Comparison of ENCODE assay signal across 18 cellular contexts in the genomic region with DNA sequence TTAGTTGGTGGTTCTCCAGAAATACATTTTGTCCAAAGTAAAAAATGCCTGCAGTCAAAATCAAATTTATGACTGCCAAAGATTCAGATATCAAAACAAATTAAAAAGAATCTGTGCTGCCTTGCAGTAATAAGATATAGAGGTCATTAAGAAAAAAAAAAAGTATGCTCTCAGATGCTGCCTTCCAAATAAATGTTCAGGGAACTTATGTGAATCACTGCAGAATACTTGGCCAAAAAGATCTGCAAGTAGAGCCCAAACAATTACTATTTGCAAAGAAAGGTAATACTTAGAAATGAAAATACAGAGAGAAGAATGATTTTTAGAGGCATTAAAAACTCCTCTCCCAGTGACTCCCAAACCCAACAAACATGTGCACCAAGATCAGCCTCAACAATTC. TPM values are rescaled to one million over a fixed set of nuclear protein-coding genes. Genes with fewer than 3 reads are reported as not detected.
DNase-seq lines count a peak whose midpoint lies in the region; ATAC-seq and TF ChIP-seq lines count a peak whose summit lies in the region.
"Had no signal": no experiment of that assay in that cellular context is flagged by ENCODE, and none has a peak within 500 bp of the region (broad histone marks: within the 10 kb centered on the region; RNA-seq: fewer than 3 reads in every experiment).

No MANE protein-coding gene starts in this region.

- POLR2A ChIA-PET in SK-N-SH (lab: Yijun Ruan, JAX): no interaction called here
- POLR2A ChIA-PET in activated CD4-positive, alpha-beta T cell treated with anti-CD3 and anti-CD28 coated beads for 36 hours (lab: Charles Lee): no interaction called here

- no peak overlapping the region for H3K4me2 ChIP-seq in SK-N-SH
- H3K4me2 ChIP-seq: BLaER1 had no signal

- peaks cover 22% of the 10 kb centered on the region; the same call in 1 of the 2 replicates for H3K79me2 ChIP-seq in SK-N-SH (ENCODE audit: insufficient read depth)

- no peak for DNase-seq in SK-N-SH
- no peak for DNase-seq in central memory CD8-positive, alpha-beta T cell (ENCODE audit: low spot score in 2 of 2)
- no peak for DNase-seq in COLO829 (ENCODE audit: low spot score)
- DNase-seq in activated CD4-positive, alpha-beta T cell treated with anti-CD3 and anti-CD28 coated beads for 36 hours: no peak
- DNase-seq in upper lobe of left lung: no peak
- DNase-seq: 8988T; Calu3; CD4-positive, alpha-beta memory T cell; DMS79 treated with DMSO at 0.1 percent for 48 hours; GF-D8; GOT3; H7 had no signal

- no peak for TF ChIP-seq RAD21 in SK-N-SH (IDR thresholded peaks at IDR 0.05; ENCODE audit: low read length)

- H3K36me3 ChIP-seq in SK-N-SH (replicated peaks in 1 of 2; ENCODE audit: control insufficient read depth in 1 of 2, insufficient read depth in 2 of 2, low read length in 1 of 2): peaks cover 0 to 5% of the 10 kb centered on the region in 2 experiments
- no peaks in the 10 kb centered on the region for H3K36me3 ChIP-seq in upper lobe of left lung

- H3K27ac ChIP-seq in 22Rv1 (peak overlapping the region; percentile 57), SK-N-SH (ENCODE audit: low read depth in 2 of 2, low read length in 1 of 2) (peak overlapping the region; percentile 26 to 53; a peak in 2 of 4 replicates), upper lobe of left lung (no peak overlapping the region)
- H3K27ac ChIP-seq: BLaER1, HL-60 had no signal

- H3K4me3 Mint-ChIP-seq in central memory CD8-positive, alpha-beta T cell: no peak overlapping the region
- no peak overlapping the region for H3K4me3 Mint-ChIP-seq in nephron
- H3K4me3 Mint-ChIP-seq in activated CD4-positive, alpha-beta T cell treated with anti-CD3 and anti-CD28 coated beads for 36 hours: no peak overlapping the region
- H3K4me3 Mint-ChIP-seq: CD14-positive monocyte; CD4-positive, alpha-beta memory T cell had no signal

- no peak overlapping the region for H2AFZ ChIP-seq in SK-N-SH (ENCODE audit: low read depth)

- H3K4me1 ChIP-seq in SK-N-SH (ENCODE audit: control insufficient read depth in 1 of 2, insufficient read depth in 2 of 2, low read depth in 1 of 2, low read length in 1 of 2) (peaks cover 5 to 16% of the 10 kb centered on the region in 2 experiments; a peak in 3 of 4 replicates), upper lobe of left lung (no peaks in the 10 kb centered on the region)
- H3K4me1 ChIP-seq: BLaER1 had no signal

- no peak overlapping the region for H3K4me3 ChIP-seq in SK-N-SH (ENCODE audit: low read depth in 2 of 2, low read length in 1 of 2)
- no peak overlapping the region for H3K4me3 ChIP-seq in upper lobe of left lung
- H3K4me3 ChIP-seq: BLaER1 had no signal

- H3K9ac ChIP-seq in SK-N-SH: no peak overlapping the region
- H3K9ac ChIP-seq: BLaER1 had no signal

- H3K27me3 ChIP-seq in SK-N-SH (ENCODE audit: insufficient read depth): no peaks in the 10 kb centered on the region
- no peaks in the 10 kb centered on the region for H3K27me3 ChIP-seq in upper lobe of left lung
- H3K27me3 ChIP-seq: BLaER1 had no signal

- H3F3A ChIP-seq in SK-N-SH (replicated peaks; ENCODE audit: insufficient read depth): peaks cover 15% of the 10 kb centered on the region

- no peaks in the 10 kb centered on the region for H3K9me3 ChIP-seq in SK-N-SH
- no peaks in the 10 kb centered on the region for H3K9me3 ChIP-seq in upper lobe of left lung

- intact Hi-C loops in activated CD4-positive, alpha-beta T cell treated with anti-CD3 and anti-CD28 coated beads for 36 hours (cut with DNase I, micrococcal nuclease): loop anchor here (2.0 to 10.0 kb wide), 3 partner anchors 63 to 483 kb away; no protein-coding TSS in a partner anchor

- TF ChIP-seq EP300 in SK-N-SH (IDR thresholded peaks at IDR 0.05; ENCODE audit: borderline replicate concordance in 1 of 2, low read depth in 1 of 2, low read length in 1 of 2): no peak; a peak in 1 of 4 replicates
- no peak for TF ChIP-seq EP300 in upper lobe of left lung (IDR thresholded peaks at IDR 0.05)

- CTCF ChIA-PET in SK-N-SH (lab: Yijun Ruan, JAX): interaction anchor here (1.1 to 1.2 kb wide), 2 partner anchors 8 to 13 kb away, joined by 5 to 13 read pairs; no protein-coding TSS in a partner anchor
- CTCF ChIA-PET in activated CD4-positive, alpha-beta T cell treated with anti-CD3 and anti-CD28 coated beads for 36 hours (lab: Charles Lee): interaction anchor here (1.8 kb wide), 1 partner anchor 169 kb away, joined by 3 read pairs; no protein-coding TSS in a partner anchor

- peak overlapping the region; percentile 16 for H3K27ac Mint-ChIP-seq in central memory CD8-positive, alpha-beta T cell (ENCODE audit: low read depth)
- peak overlapping the region in 2 of 3 experiments; percentile 2 to 68 for H3K27ac Mint-ChIP-seq in nephron
- no peak overlapping the region for H3K27ac Mint-ChIP-seq in activated CD4-positive, alpha-beta T cell treated with anti-CD3 and anti-CD28 coated beads for 36 hours
- H3K27ac Mint-ChIP-seq: CD14-positive monocyte had no signal

- ATAC-seq in central memory CD8-positive, alpha-beta T cell (replicated peaks; ENCODE audit: extremely low read depth, poor library complexity, severe bottlenecking): no peak
- no peak for ATAC-seq in activated CD4-positive, alpha-beta T cell treated with anti-CD3 and anti-CD28 coated beads for 36 hours
- ATAC-seq in upper lobe of left lung (ENCODE audit: low FRiP score in 2 of 2): no peak
- ATAC-seq: HCT116 had no signal

- peaks cover 3% of the 10 kb centered on the region for H3K36me3 Mint-ChIP-seq in central memory CD8-positive, alpha-beta T cell (ENCODE audit: insufficient read depth)
- peaks cover 30% of the 10 kb centered on the region for H3K36me3 Mint-ChIP-seq in nephron (ENCODE audit: low read depth)
- peaks cover 16% of the 10 kb centered on the region for H3K36me3 Mint-ChIP-seq in activated CD4-positive, alpha-beta T cell treated with anti-CD3 and anti-CD28 coated beads for 36 hours (ENCODE audit: low read depth)

- TF ChIP-seq CTCF in 22Rv1 (IDR thresholded peaks at IDR 0.05): no peak
- TF ChIP-seq CTCF in SK-N-SH (IDR thresholded peaks at IDR 0.05): no peak
- TF ChIP-seq CTCF in nephron (IDR thresholded peaks at IDR 0.05; ENCODE audit: unreplicated experiment in 3 of 3): no peak
- TF ChIP-seq CTCF in upper lobe of left lung (IDR thresholded peaks at IDR 0.05): no peak

- no peaks in the 10 kb centered on the region for H3K9me3 Mint-ChIP-seq in central memory CD8-positive, alpha-beta T cell
- peaks cover 4% of the 10 kb centered on the region for H3K9me3 Mint-ChIP-seq in nephron
- H3K9me3 Mint-ChIP-seq in activated CD4-positive, alpha-beta T cell treated with anti-CD3 and anti-CD28 coated beads for 36 hours (ENCODE audit: low read depth): no peaks in the 10 kb centered on the region
- H3K9me3 Mint-ChIP-seq: CD4-positive, alpha-beta memory T cell had no signal

- no peaks in the 10 kb centered on the region for H3K9me2 ChIP-seq in SK-N-SH

- H3K27me3 Mint-ChIP-seq in central memory CD8-positive, alpha-beta T cell: no peaks in the 10 kb centered on the region
- H3K27me3 Mint-ChIP-seq in nephron (ENCODE audit: low read depth): no peaks in the 10 kb centered on the region
- H3K27me3 Mint-ChIP-seq in activated CD4-positive, alpha-beta T cell treated with anti-CD3 and anti-CD28 coated beads for 36 hours: no peaks in the 10 kb centered on the region
- H3K27me3 Mint-ChIP-seq: CD4-positive, alpha-beta memory T cell had no signal

- no peaks in the 10 kb centered on the region for H4K20me1 ChIP-seq in SK-N-SH (ENCODE audit: insufficient read depth)

- TF ChIP-seq POLR2A in upper lobe of left lung (IDR thresholded peaks at IDR 0.05): no peak

- H3K4me1 Mint-ChIP-seq in central memory CD8-positive, alpha-beta T cell: peaks cover 14% of the 10 kb centered on the region
- H3K4me1 Mint-ChIP-seq in nephron: peaks cover 14% of the 10 kb centered on the region
- peaks cover 3% of the 10 kb centered on the region for H3K4me1 Mint-ChIP-seq in activated CD4-positive, alpha-beta T cell treated with anti-CD3 and anti-CD28 coated beads for 36 hours
- H3K4me1 Mint-ChIP-seq: CD14-positive monocyte had no signal

TF ChIP-seq in SK-N-SH, 30 proteins besides CTCF, POLR2A, EP300 and RAD21 (continues in another document):
- no peak for TF ChIP-seq MEF2A (IDR thresholded peaks at IDR 0.05; ENCODE audit: borderline replicate concordance, low read depth)
- no peak for TF ChIP-seq CHD2 (IDR thresholded peaks at IDR 0.05; ENCODE audit: low read length, partially characterized antibody)
- TF ChIP-seq, protein P1, sequence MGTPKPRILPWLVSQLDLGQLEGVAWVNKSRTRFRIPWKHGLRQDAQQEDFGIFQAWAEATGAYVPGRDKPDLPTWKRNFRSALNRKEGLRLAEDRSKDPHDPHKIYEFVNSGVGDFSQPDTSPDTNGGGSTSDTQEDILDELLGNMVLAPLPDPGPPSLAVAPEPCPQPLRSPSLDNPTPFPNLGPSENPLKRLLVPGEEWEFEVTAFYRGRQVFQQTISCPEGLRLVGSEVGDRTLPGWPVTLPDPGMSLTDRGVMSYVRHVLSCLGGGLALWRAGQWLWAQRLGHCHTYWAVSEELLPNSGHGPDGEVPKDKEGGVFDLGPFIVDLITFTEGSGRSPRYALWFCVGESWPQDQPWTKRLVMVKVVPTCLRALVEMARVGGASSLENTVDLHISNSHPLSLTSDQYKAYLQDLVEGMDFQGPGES (IDR thresholded peaks at IDR 0.05; ENCODE audit: low read depth, low read length): no peak
- TF ChIP-seq, protein P2, sequence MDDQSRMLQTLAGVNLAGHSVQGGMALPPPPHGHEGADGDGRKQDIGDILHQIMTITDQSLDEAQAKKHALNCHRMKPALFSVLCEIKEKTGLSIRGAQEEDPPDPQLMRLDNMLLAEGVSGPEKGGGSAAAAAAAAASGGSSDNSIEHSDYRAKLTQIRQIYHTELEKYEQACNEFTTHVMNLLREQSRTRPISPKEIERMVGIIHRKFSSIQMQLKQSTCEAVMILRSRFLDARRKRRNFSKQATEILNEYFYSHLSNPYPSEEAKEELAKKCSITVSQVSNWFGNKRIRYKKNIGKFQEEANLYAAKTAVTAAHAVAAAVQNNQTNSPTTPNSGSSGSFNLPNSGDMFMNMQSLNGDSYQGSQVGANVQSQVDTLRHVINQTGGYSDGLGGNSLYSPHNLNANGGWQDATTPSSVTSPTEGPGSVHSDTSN (IDR thresholded peaks at IDR 0.05): peak; percentile 24
- no peak for TF ChIP-seq RCOR1 (IDR thresholded peaks at IDR 0.05; ENCODE audit: low read length)
- no peak for TF ChIP-seq FOXM1 (IDR thresholded peaks at IDR 0.05; ENCODE audit: low read depth)
- no peak for TF ChIP-seq GATA2 (CRISPR knock-in tag; IDR thresholded peaks at IDR 0.05)

RNA-seq across cellular contexts. Expression of a gene that starts 52.4 kb away (rescaled TPM):
- 37.5 and 48.2 TPM in 2 replicates for polyA plus RNA-seq in SK-N-SH (2012; rRNA removed)
- 39.8 and 47.0 TPM in 2 replicates for polyA plus RNA-seq in SK-N-SH (2012; cell fraction: cytosol; rRNA removed)
- polyA plus RNA-seq in SK-N-SH (2012; cell fraction: nucleus; rRNA removed): 38.6 and 42.4 TPM in 2 replicates
- 100 to 1,000 TPM in 1 of 2 experiments, 10 to 100 TPM in 1; 93.3 to 113 TPM for total RNA-seq in activated CD4-positive, alpha-beta T cell treated with anti-CD3 and anti-CD28 coated beads for 36 hours
- total RNA-seq in upper lobe of left lung: 10 to 100 TPM; 15.7 to 36.9 (median 34.4) TPM

RNA-seq across cellular contexts. Expression of a gene that starts 52.5 kb away (rescaled TPM):
- polyA plus RNA-seq in SK-N-SH (2012; rRNA removed): 6.7 and 8.6 TPM in 2 replicates
- polyA plus RNA-seq in SK-N-SH (2012; cell fraction: cytosol; rRNA removed): 8.0 and 8.9 TPM in 2 replicates
- 7.1 and 13.0 TPM in 2 replicates for polyA plus RNA-seq in SK-N-SH (2012; cell fraction: nucleus; rRNA removed)
- total RNA-seq in activated CD4-positive, alpha-beta T cell treated with anti-CD3 and anti-CD28 coated beads for 36 hours: 10 to 100 TPM; 10.4 to 14.1 TPM
- total RNA-seq in upper lobe of left lung: 10 to 100 TPM in 1 of 6 donors, 1 to 10 TPM in 5; 3.1 to 17.8 (median 5.9) TPM

Comparison
In these comparisons a context has a peak if more than half of its experiments do, and no peak if none do; other contexts are left out.
1. H3K27ac ChIP-seq: peak in 22Rv1 (single experiment) and SK-N-SH (2 of 2); none in upper lobe of left lung (0 of 4).